In genomic region chr2:10933700-10934225, GRCh38 we compare ENCODE assay signal across 23 cellular contexts. TPM values are rescaled to one million over a fixed set of nuclear protein-coding genes. Genes with fewer than 3 reads are reported as not detected.
"Had no signal": no experiment of that assay in that cellular context is flagged by ENCODE, and none has a peak within 500 bp of the region (broad histone marks: within the 10 kb centered on the region; RNA-seq: fewer than 3 reads in every experiment).

No MANE protein-coding gene starts in this region.

- H3K79me2 ChIP-seq: parathyroid adenoma had no signal

- H3K9ac ChIP-seq: parathyroid adenoma had no signal

- H3K36me3 ChIP-seq: heart left ventricle, lower lobe of right lung, tibial artery, vagina had no signal

- H3K9me3 ChIP-seq: vagina had no signal

- H3K27ac ChIP-seq: coronary artery, heart left ventricle, lower lobe of right lung, parathyroid adenoma, tibial artery, vagina, VCaP had no signal

- H3K36me3 Mint-ChIP-seq: activated CD4-positive, alpha-beta memory T cell treated with anti-CD3 and anti-CD28 coated beads for 36 hours; activated CD8-positive, alpha-beta memory T cell treated with anti-CD3 and anti-CD28 coated beads, Interleukin-2, amount 10 ng/mL, durations not matched to agents 7 days and 5 days had no signal

- H3K4me1 Mint-ChIP-seq: activated CD8-positive, alpha-beta memory T cell treated with anti-CD3 and anti-CD28 coated beads, Interleukin-2, amount 10 ng/mL, durations not matched to agents 7 days and 5 days had no signal

- DNase-seq: activated CD4-positive, alpha-beta memory T cell treated with anti-CD3 and anti-CD28 coated beads for 36 hours; activated CD8-positive, alpha-beta memory T cell treated with anti-CD3 and anti-CD28 coated beads, Interleukin-2, amount 10 ng/mL, durations not matched to agents 7 days and 5 days; activated naive CD4-positive, alpha-beta T cell treated with anti-CD3 and anti-CD28 coated beads, Interleukin-2, amount 50 U/mL, for 16 hours; activated T-cell treated with anti-CD3 and anti-CD28 coated beads, Interleukin-2, amount 50 U/mL, for 1 hour; effector CD4-positive, alpha-beta T cell; heart left ventricle; left cardiac atrium; lower lobe of right lung; midbrain; stimulated activated CD4-positive, alpha-beta T cell treated with anti-CD3 and anti-CD28 coated beads, Interleukin-4, amount 100 ng/mL, for 1 hour; stimulated activated naive CD4-positive, alpha-beta T cell; T-helper 1 cell; T1000; tibial artery had no signal

- FAIRE-seq: endothelial cell of umbilical vein, frontal cortex had no signal

- H3K27me3 ChIP-seq: vagina had no signal

- ATAC-seq: activated CD8-positive, alpha-beta memory T cell treated with anti-CD3 and anti-CD28 coated beads, Interleukin-2, amount 10 ng/mL, durations not matched to agents 7 days and 5 days; heart left ventricle; left cardiac atrium had no signal

- H3K4me3 ChIP-seq: coronary artery, heart left ventricle, lower lobe of right lung, tibial artery, vagina had no signal

- H3K4me3 Mint-ChIP-seq: activated CD4-positive, alpha-beta memory T cell treated with anti-CD3 and anti-CD28 coated beads for 36 hours; activated CD8-positive, alpha-beta memory T cell treated with anti-CD3 and anti-CD28 coated beads, Interleukin-2, amount 10 ng/mL, durations not matched to agents 7 days and 5 days; neural crest cell had no signal

- H3K4me1 ChIP-seq: lower lobe of right lung, parathyroid adenoma, tibial artery, vagina had no signal

- H3K27ac Mint-ChIP-seq: activated CD4-positive, alpha-beta memory T cell treated with anti-CD3 and anti-CD28 coated beads for 36 hours; activated CD8-positive, alpha-beta memory T cell treated with anti-CD3 and anti-CD28 coated beads, Interleukin-2, amount 10 ng/mL, durations not matched to agents 7 days and 5 days had no signal

- H2AFZ ChIP-seq: parathyroid adenoma had no signal

RNA-seq across cellular contexts. Expression of gene KCNF1, which starts 22.0 kb away (rescaled TPM):
- total RNA-seq: activated CD4-positive, alpha-beta memory T cell treated with anti-CD3 and anti-CD28 coated beads for 36 hours; activated CD8-positive, alpha-beta memory T cell treated with anti-CD3 and anti-CD28 coated beads, Interleukin-2, amount 10 ng/mL, durations not matched to agents 7 days and 5 days; lower lobe of right lung; renal cortical epithelial cell; subcutaneous adipose tissue; vagina had no signal
